ENCODE assay signal across 34 cellular contexts in genomic region chr14:99080306-99080705, GRCh38.
"Had no signal": no experiment of that assay in that cellular context is flagged by ENCODE, and none has a peak within 500 bp of the region (broad histone marks: within the 10 kb centered on the region; RNA-seq: fewer than 3 reads in every experiment).

No MANE protein-coding gene starts in this region.

- H3K36me3 Mint-ChIP-seq: brain had no signal

- H3K27me3 ChIP-seq: ascending aorta, breast epithelium, cardiac muscle cell, colonic mucosa had no signal

- H3K27ac Mint-ChIP-seq: activated B cell treated with CpG ODN at 0.5 μM for 24 hours; activated CD8-positive, alpha-beta T cell treated with anti-CD3 and anti-CD28 coated beads for 36 hours; activated naive CD4-positive, alpha-beta T cell treated with anti-CD3 and anti-CD28 coated beads, Interleukin-2, amount 10 ng/mL, durations not matched to agents 7 days and 5 days; activated naive CD4-positive, alpha-beta T cell treated with anti-CD3 and anti-CD28 coated beads, Interleukin-2, amount 50 U/mL, for 72 hours; activated naive CD8-positive, alpha-beta T cell treated with anti-CD3 and anti-CD28 coated beads, Interleukin-2, amount 10 ng/mL, durations not matched to agents 7 days and 5 days; activated T-cell treated with anti-CD3 and anti-CD28 coated beads, Interleukin-2, amount 50 U/mL, for 24 hours; activated T-cell treated with anti-CD3 and anti-CD28 coated beads, Interleukin-2, amount 50 U/mL, for 72 hours; brain; T-helper 17 cell; T-helper 2 cell treated with Interferon-gamma antibody and Interleukin-4, amounts not matched to agents 5 μg/mL and 100 μg/mL, for 36 hours had no signal

- H3K4me1 ChIP-seq: ascending aorta, breast epithelium, colonic mucosa, gastrocnemius medialis, heart left ventricle had no signal

- H3K27me3 Mint-ChIP-seq: activated B cell treated with CpG ODN at 0.5 μM for 24 hours; activated CD8-positive, alpha-beta T cell treated with anti-CD3 and anti-CD28 coated beads for 36 hours; activated naive CD4-positive, alpha-beta T cell treated with anti-CD3 and anti-CD28 coated beads, Interleukin-2, amount 10 ng/mL, durations not matched to agents 7 days and 5 days; activated naive CD8-positive, alpha-beta T cell treated with anti-CD3 and anti-CD28 coated beads, Interleukin-2, amount 10 ng/mL, durations not matched to agents 7 days and 5 days; activated T-cell treated with anti-CD3 and anti-CD28 coated beads, Interleukin-2, amount 50 U/mL, for 24 hours; brain; T-helper 17 cell had no signal

- DNase-seq: activated B cell treated with CpG ODN at 0.5 μM for 24 hours; activated CD4-positive, alpha-beta T cell treated with anti-CD3 and anti-CD28 coated beads for 48 hours; activated CD4-positive, alpha-beta T cell treated with anti-CD3 and anti-CD28 coated beads, Interleukin-2, amount 50 U/mL, for 1 hour; activated CD4-positive, alpha-beta T cell treated with anti-CD3 and anti-CD28 coated beads, Interleukin-2, amount 50 U/mL, for 48 hours; activated CD8-positive, alpha-beta memory T cell treated with anti-CD3 and anti-CD28 coated beads, Interleukin-2, amount 50 U/mL, for 48 hours; activated CD8-positive, alpha-beta T cell treated with anti-CD3 and anti-CD28 coated beads for 36 hours; activated gamma-delta T cell; activated naive CD4-positive, alpha-beta T cell; activated naive CD4-positive, alpha-beta T cell treated with anti-CD3 and anti-CD28 coated beads, Interleukin-2, amount 10 ng/mL, durations not matched to agents 7 days and 5 days; activated naive CD8-positive, alpha-beta T cell treated with anti-CD3 and anti-CD28 coated beads, Interleukin-2, amount 10 ng/mL, durations not matched to agents 7 days and 5 days; activated T-cell treated with anti-CD3 and anti-CD28 coated beads for 4 hours; activated T-cell treated with anti-CD3 and anti-CD28 coated beads, Interleukin-2, amount 50 U/mL, for 24 hours; activated T-cell treated with anti-CD3 and anti-CD28 coated beads, Interleukin-2, amount 50 U/mL, for 72 hours; central memory CD4-positive, alpha-beta T cell; cerebellar nuclear complex; colonic mucosa; effector CD8-positive, alpha-beta T cell; foreskin fibroblast; gastrocnemius medialis; glutamatergic neuron; heart left ventricle; T-helper 1 cell; T-helper 17 cell; T1000; WERI-Rb-1 had no signal

- H3K9me3 ChIP-seq: colonic mucosa, gastrocnemius medialis had no signal

- H3K4me3 Mint-ChIP-seq: activated B cell treated with CpG ODN at 0.5 μM for 24 hours; activated CD8-positive, alpha-beta T cell treated with anti-CD3 and anti-CD28 coated beads for 36 hours; activated naive CD4-positive, alpha-beta T cell treated with anti-CD3 and anti-CD28 coated beads, Interleukin-2, amount 10 ng/mL, durations not matched to agents 7 days and 5 days; activated naive CD8-positive, alpha-beta T cell treated with anti-CD3 and anti-CD28 coated beads, Interleukin-2, amount 10 ng/mL, durations not matched to agents 7 days and 5 days; activated T-cell treated with anti-CD3 and anti-CD28 coated beads, Interleukin-2, amount 50 U/mL, for 24 hours; activated T-cell treated with anti-CD3 and anti-CD28 coated beads, Interleukin-2, amount 50 U/mL, for 72 hours; brain; T-helper 17 cell; T-helper 2 cell treated with Interferon-gamma antibody and Interleukin-4, amounts not matched to agents 5 μg/mL and 100 μg/mL, for 36 hours had no signal

- H3K27ac ChIP-seq: ascending aorta, breast epithelium, cardiac muscle cell, colonic mucosa, epithelial cell of prostate, gastrocnemius medialis, heart left ventricle, WERI-Rb-1 had no signal

- FAIRE-seq: endometrium, endothelial cell of umbilical vein had no signal

- H3K4me1 Mint-ChIP-seq: activated B cell treated with CpG ODN at 0.5 μM for 24 hours, brain had no signal
